In the genomic region with DNA sequence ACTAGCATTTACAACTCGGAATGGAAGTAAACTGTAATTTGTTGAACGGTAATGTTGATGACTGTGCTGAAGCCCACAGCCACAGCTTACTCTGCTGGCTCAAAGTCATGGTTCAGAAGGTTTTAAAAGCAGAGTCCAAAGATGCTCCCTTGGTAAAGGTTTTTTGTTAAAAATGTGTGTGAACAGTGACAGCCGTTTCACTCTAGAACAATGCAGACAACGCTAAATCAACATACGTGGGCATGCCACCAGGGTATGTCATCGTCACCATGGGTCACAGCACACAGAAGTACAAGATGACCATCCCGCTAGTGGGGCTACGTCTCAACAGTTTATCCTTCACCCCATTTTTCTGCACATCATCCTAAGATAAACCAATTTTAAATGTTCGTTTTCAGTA, we compare ENCODE assay signal across 27 cellular contexts.
"Had no signal": no experiment of that assay in that cellular context is flagged by ENCODE, and none has a peak within 500 bp of the region (broad histone marks: within the 10 kb centered on the region; RNA-seq: fewer than 3 reads in every experiment).

No MANE protein-coding gene starts in this region.

- H3K36me3 ChIP-seq: colonic mucosa, esophagus squamous epithelium, heart right ventricle, neutrophil, pancreas, suprapubic skin, transverse colon had no signal

- H3K27ac Mint-ChIP-seq: mesothelial cell of epicardium; naive B cell; natural killer cell treated with Interleukin-12 subunit alpha and Interleukin-12 subunit beta and Interleukin-15 and Interleukin-18, amount 100 ng/mL, for 72 hours; stimulated activated naive CD8-positive, alpha-beta T cell treated with anti-CD3 and anti-CD28 coated beads, Interleukin-15, amount 100 ng/mL, for 72 hours had no signal

- ATAC-seq: heart right ventricle; mucosa of descending colon; natural killer cell treated with Interleukin-12 subunit alpha and Interleukin-12 subunit beta and Interleukin-15 and Interleukin-18, amount 100 ng/mL, for 72 hours; pancreas; sciatic nerve; stimulated activated naive CD8-positive, alpha-beta T cell treated with anti-CD3 and anti-CD28 coated beads, Interleukin-15, amount 100 ng/mL, for 72 hours had no signal

- H3K4me2 ChIP-seq: smooth muscle cell had no signal

- H3K4me3 Mint-ChIP-seq: mesothelial cell of epicardium; naive B cell; natural killer cell treated with Interleukin-12 subunit alpha and Interleukin-12 subunit beta and Interleukin-15 and Interleukin-18, amount 100 ng/mL, for 72 hours; neural crest cell; stimulated activated naive CD8-positive, alpha-beta T cell treated with anti-CD3 and anti-CD28 coated beads, Interleukin-15, amount 100 ng/mL, for 72 hours had no signal

- H3K9me3 ChIP-seq: colonic mucosa, esophagus squamous epithelium, heart right ventricle, mucosa of descending colon, neutrophil, pancreas, suprapubic skin, transverse colon had no signal

- H3K27me3 ChIP-seq: pancreas had no signal

- H3K27ac ChIP-seq: colonic mucosa, esophagus squamous epithelium, heart right ventricle, neutrophil, pancreas, suprapubic skin, transverse colon had no signal

- H3K36me3 Mint-ChIP-seq: mesothelial cell of epicardium; natural killer cell treated with Interleukin-12 subunit alpha and Interleukin-12 subunit beta and Interleukin-15 and Interleukin-18, amount 100 ng/mL, for 72 hours had no signal

- DNase-seq: colonic mucosa; dermis blood vessel endothelial cell; effector memory CD4-positive, alpha-beta T cell; esophagus squamous epithelium; foreskin melanocyte; glutamatergic neuron; heart right ventricle; hippocampal formation; kidney glomerular epithelial cell; mesenchymal stem cell; mucosa of descending colon; naive B cell; pancreas; stimulated activated CD4-positive, alpha-beta T cell treated with anti-CD3 and anti-CD28 coated beads, Interleukin-12 subunit alpha, Interleukin-12 subunit beta, amount 100 ng/mL, for 4 hours; stimulated activated CD4-positive, alpha-beta T cell treated with anti-CD3 and anti-CD28 coated beads, Interleukin-1b, Interleukin-23, amount 100 ng/mL, for 48 hours; stimulated activated CD4-positive, alpha-beta T cell treated with anti-CD3 and anti-CD28 coated beads, Interleukin-4, amount 100 ng/mL, for 1 hour; stimulated activated CD8-positive, alpha-beta memory T cell treated with anti-CD3 and anti-CD28 coated beads, Interleukin-4, amount 100 ng/mL, for 48 hours; stimulated activated naive CD4-positive, alpha-beta T cell; stimulated activated naive CD8-positive, alpha-beta T cell treated with anti-CD3 and anti-CD28 coated beads, Interleukin-15, amount 100 ng/mL, for 72 hours; transverse colon had no signal

- H3K9me3 Mint-ChIP-seq: mesothelial cell of epicardium; naive B cell; natural killer cell treated with Interleukin-12 subunit alpha and Interleukin-12 subunit beta and Interleukin-15 and Interleukin-18, amount 100 ng/mL, for 72 hours; neural crest cell; stimulated activated naive CD8-positive, alpha-beta T cell treated with anti-CD3 and anti-CD28 coated beads, Interleukin-15, amount 100 ng/mL, for 72 hours had no signal

- H3K4me3 ChIP-seq: colonic mucosa, esophagus squamous epithelium, heart right ventricle, mucosa of descending colon, pancreas, smooth muscle cell, suprapubic skin, transverse colon had no signal
